ENCODE assay signal across 12 cellular contexts in the genomic region with DNA sequence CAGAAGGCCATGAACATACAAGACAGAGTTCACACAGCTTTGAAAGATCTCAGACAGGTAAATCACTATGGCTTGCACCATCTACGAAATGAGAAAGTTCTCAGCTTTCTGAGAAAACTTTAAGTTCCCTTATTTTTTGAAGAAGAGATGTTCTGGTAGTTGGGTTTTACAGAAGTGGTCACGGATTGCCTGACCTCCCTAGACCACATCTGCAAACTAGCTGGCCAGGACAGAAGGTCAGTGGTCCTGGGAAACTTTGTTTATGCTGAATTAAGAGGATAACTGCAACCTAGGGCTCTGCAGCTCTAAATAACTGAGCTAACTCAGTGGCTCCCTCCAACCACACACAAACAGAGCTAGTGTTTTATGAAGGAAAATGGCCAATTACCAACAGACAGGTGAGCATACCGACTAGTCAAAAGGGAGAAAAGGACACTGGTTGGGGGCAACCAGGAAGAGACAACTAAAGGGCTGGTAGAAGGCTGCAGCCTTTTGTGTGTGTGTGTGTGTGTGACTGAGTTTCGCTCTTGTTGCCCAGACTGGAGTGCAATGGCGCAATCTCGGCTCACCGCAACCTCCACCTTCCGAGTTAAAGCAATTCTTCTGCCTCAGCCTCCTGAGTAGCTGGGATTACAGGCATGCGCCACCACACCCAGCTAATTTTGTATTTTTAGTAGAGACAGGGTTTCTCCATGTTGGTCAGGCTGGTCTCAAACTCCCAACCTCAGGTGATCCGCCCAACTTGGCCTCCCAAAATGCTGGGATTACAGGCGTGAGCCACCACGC. TPM values are rescaled to one million over a fixed set of nuclear protein-coding genes. Genes with fewer than 3 reads are reported as not detected.
DNase-seq lines count a peak whose midpoint lies in the region; ATAC-seq and TF ChIP-seq lines count a peak whose summit lies in the region.
"Not testable (repeated sequence)": the region's sequence is repeated elsewhere in the genome, so short reads cannot be mapped to it uniquely, and the experiment has no call there.
"Had no signal": no experiment of that assay in that cellular context is flagged by ENCODE, and none has a peak within 500 bp of the region (broad histone marks: within the 10 kb centered on the region; RNA-seq: fewer than 3 reads in every experiment).

No MANE protein-coding gene starts in this region.

- not testable (repeated sequence) for H3K9me3 Mint-ChIP-seq in activated T-cell treated with anti-CD3 and anti-CD28 coated beads, Interleukin-2, amount 50 U/mL, for 24 hours; neural progenitor cell

- H3K9ac ChIP-seq in neural progenitor cell = not testable (repeated sequence)

- not testable (repeated sequence) for H3K36me3 Mint-ChIP-seq in activated T-cell treated with anti-CD3 and anti-CD28 coated beads, Interleukin-2, amount 50 U/mL, for 24 hours (ENCODE audit: low read depth); neural progenitor cell

- not testable (repeated sequence) for ATAC-seq in Right ventricle myocardium superior (ENCODE audit: poor library complexity)
- ATAC-seq in lower lobe of right lung (peak; percentile 48 to 77), upper lobe of right lung (peak; percentile 75)

- not testable (repeated sequence) for H3K9me3 ChIP-seq in lower lobe of right lung; neural progenitor cell (ENCODE audit: low read depth); upper lobe of right lung

- H3K36me3 ChIP-seq in lower lobe of right lung, neural progenitor cell, upper lobe of right lung: not testable (repeated sequence)

- not testable (repeated sequence) for H3K79me2 ChIP-seq in neural progenitor cell (ENCODE audit: low read depth)

- not testable (repeated sequence) for TF ChIP-seq CTCF in HL-60 (IDR thresholded peaks at IDR 0.05; ENCODE audit: insufficient read depth, low read length); lower lobe of right lung (IDR thresholded peaks at IDR 0.05); neural progenitor cell (IDR thresholded peaks at IDR 0.05); upper lobe of right lung (IDR thresholded peaks at IDR 0.05)

- not testable (repeated sequence) for H3K27ac Mint-ChIP-seq in activated T-cell treated with anti-CD3 and anti-CD28 coated beads, Interleukin-2, amount 50 U/mL, for 24 hours
- peak overlapping the region; percentile 58 for H3K27ac Mint-ChIP-seq in neural progenitor cell

- H3K27ac ChIP-seq in HL-60 (replicated peaks) = peak overlapping the region; percentile 65
- not testable (repeated sequence) for H3K27ac ChIP-seq in lower lobe of right lung, neural progenitor cell, upper lobe of right lung

- H3K4me2 ChIP-seq in neural progenitor cell = not testable (repeated sequence)

- intact Hi-C loops in Right ventricle myocardium superior (cut with DNase I); lower lobe of right lung (cut with DNase I); upper lobe of right lung (cut with DNase I): not testable (repeated sequence)

- H3K4me1 ChIP-seq in lower lobe of right lung, neural progenitor cell, upper lobe of right lung: not testable (repeated sequence)

- H3K27me3 Mint-ChIP-seq in activated T-cell treated with anti-CD3 and anti-CD28 coated beads, Interleukin-2, amount 50 U/mL, for 24 hours = peaks cover 13% of the 10 kb centered on the region
- H3K27me3 Mint-ChIP-seq in neural progenitor cell (ENCODE audit: insufficient read depth, low read depth) = not testable (repeated sequence)

- H3K27me3 ChIP-seq in HL-60 (ENCODE audit: insufficient read depth, poor library complexity, severe bottlenecking); lower lobe of right lung (ENCODE audit: low read depth); neural progenitor cell; upper lobe of right lung: not testable (repeated sequence)

- H3K4me1 Mint-ChIP-seq in activated T-cell treated with anti-CD3 and anti-CD28 coated beads, Interleukin-2, amount 50 U/mL, for 24 hours (ENCODE audit: low read depth); neural progenitor cell: not testable (repeated sequence)

- not testable (repeated sequence) for H3K4me3 Mint-ChIP-seq in activated T-cell treated with anti-CD3 and anti-CD28 coated beads, Interleukin-2, amount 50 U/mL, for 24 hours; neural progenitor cell

- H2AFZ ChIP-seq in neural progenitor cell (replicated peaks) = not testable (repeated sequence)

- not testable (repeated sequence) for H4K20me1 ChIP-seq in neural progenitor cell (ENCODE audit: low read depth)

- not testable (repeated sequence) for H3F3A ChIP-seq in neural progenitor cell (ENCODE audit: low read depth)

- H3K4me3 ChIP-seq in HL-60 (replicated peaks; ENCODE audit: insufficient read depth, low read length); lower lobe of right lung; neural progenitor cell; upper lobe of right lung: not testable (repeated sequence)

- DNase-seq in HL-60 (ENCODE audit: low read depth in 1 of 2, low spot score in 1 of 2) (peak in 1 of 2 experiments; percentile 70), NOMO-1 (lab: John Stamatoyannopoulos, UW; ENCODE audit: unreplicated experiment in 2 of 2) (peak; percentile 69 to 76), SKM-1 (lab: John Stamatoyannopoulos, UW; ENCODE audit: unreplicated experiment) (peak; percentile 81), Right ventricle myocardium superior (peak; percentile 55)
- peak; percentile 13 for DNase-seq in activated T-cell treated with anti-CD3 and anti-CD28 coated beads, Interleukin-2, amount 50 U/mL, for 24 hours
- not testable (repeated sequence) for DNase-seq in lower lobe of right lung; neural progenitor cell (ENCODE audit: low spot score); upper lobe of right lung

RNA-seq across cellular contexts. Expression of a gene that starts 8.5 kb away (rescaled TPM):
- 17.6 TPM for total RNA-seq in Right ventricle myocardium superior
- 1.6 TPM for total RNA-seq in lower lobe of right lung
- total RNA-seq in neural progenitor cell (ENCODE audit: low replicate concordance) = 0.15 and 0.37 TPM in 2 replicates
- 2.5 TPM for total RNA-seq in upper lobe of right lung
- total RNA-seq: A673; CD4-positive, CD25-positive, alpha-beta regulatory T cell; PC-3; SJSA1 had no signal

RNA-seq across cellular contexts. Expression of a gene that starts 32.4 kb away (rescaled TPM):
- total RNA-seq in Right ventricle myocardium superior (12.0 TPM), lower lobe of right lung (6.0 TPM), neural progenitor cell (ENCODE audit: low replicate concordance) (3.6 and 7.1 TPM in 2 replicates), upper lobe of right lung (7.2 TPM)
- total RNA-seq: CD4-positive, CD25-positive, alpha-beta regulatory T cell; PC-3; SJSA1 had no signal

RNA-seq across cellular contexts. Expression of a gene that starts 39.8 kb away (rescaled TPM):
- total RNA-seq in Right ventricle myocardium superior = 2.7 TPM
- total RNA-seq in lower lobe of right lung = 163 TPM
- total RNA-seq in neural progenitor cell (ENCODE audit: low replicate concordance) = 0.09 TPM in 1 of 2 replicates, not detected in the other
- 87.9 TPM for total RNA-seq in upper lobe of right lung
- total RNA-seq: A673, PC-3, SJSA1 had no signal

Comparison
In these comparisons a context has a peak if more than half of its experiments do, and no peak if none do; other contexts are left out.
1. RNA of a gene that starts 39.8 kb away (total RNA-seq): 163 TPM in lower lobe of right lung (single experiment) and 87.9 TPM in upper lobe of right lung (single experiment); 2.7 TPM in Right ventricle myocardium superior (single experiment) and 0.09 TPM in neural progenitor cell; every median in the first group is over 10 times any median in the second.